8 cellular contexts compared by ENCODE assay signal in genomic region chr11:2991477-2992233, GRCh38. TPM values are rescaled to one million over a fixed set of nuclear protein-coding genes. Genes with fewer than 3 reads are reported as not detected.
A peak's percentile ranks its signal among the peaks of the same experiment; 100 is the strongest.
DNase-seq lines count a peak whose midpoint lies in the region; ATAC-seq, FAIRE-seq and TF ChIP-seq lines count a peak whose summit lies in the region.

No MANE protein-coding gene starts in this region.

- peaks cover 11 to 53% (median 26%) of the 10 kb centered on the region in 3 donors for H3K4me1 ChIP-seq in esophagus squamous epithelium
- peaks cover 10 to 12% of the 10 kb centered on the region in 2 donors for H3K4me1 ChIP-seq in naive thymus-derived CD4-positive, alpha-beta T cell (ENCODE audit: control insufficient read depth in 2 of 2, insufficient read depth in 2 of 2, low read length in 2 of 2)

- H3K4me3 ChIP-seq in esophagus squamous epithelium, result peak overlapping the region; percentile 68 to 91 (median 86)
- peak overlapping the region; percentile 93 for H3K4me3 ChIP-seq in naive thymus-derived CD4-positive, alpha-beta T cell (ENCODE audit: low read length)

- WGBS in esophagus squamous epithelium, 2 donors, result 0 to 2% methylated on average over 3 to 10 of the region's 79 CpGs

- intact Hi-C loops in esophagus squamous epithelium (cut with DNase I), result no loop called here
- intact Hi-C loops in naive thymus-derived CD4-positive, alpha-beta T cell (cut with micrococcal nuclease), result loop anchor here (1.0 to 5.0 kb wide), 13 partner anchors 23 to 591 kb away; partner anchors contain the start of genes CARS1 (in 2 of the 2), CDKN1C (in 2 of the 2), TSSC4 (in 2 of the 2) and ZNF195 (in 2 of the 2)

- CTCF ChIA-PET in naive thymus-derived CD4-positive, alpha-beta T cell (lab: Charles Lee), result interaction anchor here (0.9 to 3.6 kb wide), 4 partner anchors 9 to 22 kb away, joined by 3 to 16 read pairs (median 8); no protein-coding TSS in a partner anchor

- peak overlapping the region; percentile 94 to 100 (median 98) for H3K4me3 Mint-ChIP-seq in naive thymus-derived CD4-positive, alpha-beta T cell

- POLR2A ChIA-PET in naive thymus-derived CD4-positive, alpha-beta T cell (lab: Charles Lee), result interaction anchor here (0.8 to 8.3 kb wide), 7 partner anchors 10 to 591 kb away, joined by 3 to 142 read pairs (median 4); partner anchors contain the start of genes CARS1 and TSSC4

- peak overlapping the region; percentile 92 to 99 (median 97) for H3K27ac Mint-ChIP-seq in naive thymus-derived CD4-positive, alpha-beta T cell

- no peak for TF ChIP-seq POLR2A in esophagus squamous epithelium (IDR thresholded peaks at IDR 0.05)

- H3K36me3 ChIP-seq in esophagus squamous epithelium, result no peaks in the 10 kb centered on the region
- H3K36me3 ChIP-seq in naive thymus-derived CD4-positive, alpha-beta T cell (ENCODE audit: control insufficient read depth in 2 of 3, insufficient read depth in 3 of 3, low read length in 3 of 3), result peaks cover 0 to 9% (median 0%) of the 10 kb centered on the region in 3 experiments

- no peaks in the 10 kb centered on the region for H3K9me3 ChIP-seq in esophagus squamous epithelium
- H3K9me3 ChIP-seq in naive thymus-derived CD4-positive, alpha-beta T cell (ENCODE audit: control insufficient read depth in 2 of 3, low read length in 3 of 3), result no peaks in the 10 kb centered on the region

- TF ChIP-seq CTCF in VCaP (conservative IDR thresholded peaks at IDR 0.05) (no peak), esophagus squamous epithelium (IDR thresholded peaks at IDR 0.05) (no peak)

- peak overlapping the region; percentile 91 for H3K27ac ChIP-seq in VCaP
- H3K27ac ChIP-seq in esophagus squamous epithelium, result peak overlapping the region; percentile 93 to 99 (median 99)
- H3K27ac ChIP-seq in naive thymus-derived CD4-positive, alpha-beta T cell (ENCODE audit: low read depth, low read length), result peak overlapping the region; percentile 90

- no peaks in the 10 kb centered on the region for H3K27me3 ChIP-seq in esophagus squamous epithelium
- H3K27me3 ChIP-seq in naive thymus-derived CD4-positive, alpha-beta T cell (ENCODE audit: control insufficient read depth in 2 of 2, insufficient read depth in 2 of 2, low read length in 2 of 2), result no peaks in the 10 kb centered on the region

- H3K36me3 Mint-ChIP-seq in naive thymus-derived CD4-positive, alpha-beta T cell, result peaks cover 0 to 34% (median 4%) of the 10 kb centered on the region in 5 donors

- FAIRE-seq in RCC 7860 (lab: Jason Lieb, UNC), result no peak

- DNase-seq in EH (ENCODE audit: low read depth) (peak; percentile 56), esophagus squamous epithelium (lab: John Stamatoyannopoulos, UW) (no peak), middle frontal gyrus (ENCODE audit: extremely low spot score, low spot score) (no peak), RCC 7860 (ENCODE audit: low spot score) (no peak)
- no peak for DNase-seq in naive thymus-derived CD4-positive, alpha-beta T cell

- H3K9me3 Mint-ChIP-seq in naive thymus-derived CD4-positive, alpha-beta T cell, result peaks cover 0 to 3% (median 0%) of the 10 kb centered on the region in 11 donors

- no peaks in the 10 kb centered on the region for H3K27me3 Mint-ChIP-seq in naive thymus-derived CD4-positive, alpha-beta T cell

- ATAC-seq in GM19468 (IDR thresholded peaks at IDR 0.05; ENCODE audit: extremely low read depth, unreplicated experiment) (peak; percentile 9), HG03521 (IDR thresholded peaks at IDR 0.05; ENCODE audit: unreplicated experiment) (peak; percentile 42)
- peak; percentile 60 for ATAC-seq in naive thymus-derived CD4-positive, alpha-beta T cell

- H3K4me1 Mint-ChIP-seq in naive thymus-derived CD4-positive, alpha-beta T cell, result peaks cover 25 to 42% (median 33%) of the 10 kb centered on the region in 7 donors

RNA-seq across cellular contexts. Expression of gene NAP1L4, which starts 0.5 kb away (rescaled TPM):
- 100 to 1,000 TPM; 108 to 140 (median 121) TPM for total RNA-seq in esophagus squamous epithelium
- 100 to 1,000 TPM; 245 to 356 (median 294) TPM for total RNA-seq in naive thymus-derived CD4-positive, alpha-beta T cell
- 100 to 1,000 TPM; 134 to 172 TPM for polyA plus RNA-seq in naive thymus-derived CD4-positive, alpha-beta T cell

Comparison
In these comparisons a context has a peak if more than half of its experiments do, and no peak if none do; other contexts are left out.
1. ATAC-seq: peak in every context shown above with its lines; median percentile 60 in naive thymus-derived CD4-positive, alpha-beta T cell; 42 in HG03521; 9 in GM19468.